In genomic region chr16:58345574-58346354, GRCh38 we compare ENCODE assay signal across 11 cellular contexts. TPM values are rescaled to one million over a fixed set of nuclear protein-coding genes. Genes with fewer than 3 reads are reported as not detected.
A peak's percentile ranks its signal among the peaks of the same experiment; 100 is the strongest.
DNase-seq lines count a peak whose midpoint lies in the region; ATAC-seq and TF ChIP-seq lines count a peak whose summit lies in the region.
"Had no signal": no experiment of that assay in that cellular context is flagged by ENCODE, and none has a peak within 500 bp of the region (broad histone marks: within the 10 kb centered on the region; RNA-seq: fewer than 3 reads in every experiment).

No MANE protein-coding gene starts in this region.

- no peaks in the 10 kb centered on the region for H3K36me3 Mint-ChIP-seq in neural crest cell (ENCODE audit: low read depth)
- H3K36me3 Mint-ChIP-seq: activated naive CD8-positive, alpha-beta T cell treated with anti-CD3 and anti-CD28 coated beads for 36 hours had no signal

- H3K4me1 Mint-ChIP-seq in neural crest cell = peaks cover 8% of the 10 kb centered on the region
- H3K4me1 Mint-ChIP-seq: activated naive CD8-positive, alpha-beta T cell treated with anti-CD3 and anti-CD28 coated beads for 36 hours had no signal

- TF ChIP-seq EP300 in stomach (IDR thresholded peaks at IDR 0.05) = no peak

- H3K36me3 ChIP-seq in stomach = no peaks in the 10 kb centered on the region

- intact Hi-C loops in stomach (cut with DNase I; ENCODE audit: low total_unique reads) = no loop called here

- H3K27me3 ChIP-seq in stomach = peaks cover 0 to 32% (median 0%) of the 10 kb centered on the region in 3 donors

- DNase-seq in ELR (ENCODE audit: low read depth) (peak; percentile 37), LoVo (ENCODE audit: low spot score) (peak; percentile 8), neural crest cell (ENCODE audit: low read depth, low spot score) (no peak), stomach (no peak), NCI-H1105 treated with DMSO at 0.1 percent for 48 hours (lab: John Stamatoyannopoulos, UW) (no peak)
- DNase-seq: activated CD4-positive, alpha-beta T cell treated with anti-CD3 and anti-CD28 coated beads, Interleukin-2, amount 50 U/mL, for 1 hour; activated naive CD8-positive, alpha-beta T cell treated with anti-CD3 and anti-CD28 coated beads for 36 hours; NCI-H146 had no signal

- no peak for ATAC-seq in HG03175 (IDR thresholded peaks at IDR 0.05; ENCODE audit: unreplicated experiment)

- no peak overlapping the region for H3K4me3 Mint-ChIP-seq in neural crest cell
- H3K4me3 Mint-ChIP-seq: activated naive CD8-positive, alpha-beta T cell treated with anti-CD3 and anti-CD28 coated beads for 36 hours had no signal

- peak; percentile 52 for TF ChIP-seq CTCF in VCaP (conservative IDR thresholded peaks at IDR 0.05)
- TF ChIP-seq CTCF in neural crest cell (conservative IDR thresholded peaks at IDR 0.05) = peak; percentile 51
- peak in 1 of 7 experiments; percentile 13 for TF ChIP-seq CTCF in stomach (IDR thresholded peaks at IDR 0.05)

- 58 to 72% (median 60%) methylated on average over 14 of the region's 14 CpGs for WGBS in stomach, 5 donors

- H3K27ac ChIP-seq in VCaP = no peak overlapping the region
- no peak overlapping the region for H3K27ac ChIP-seq in stomach
- H3K27ac ChIP-seq: parathyroid adenoma had no signal

- no peak overlapping the region for H3K27ac Mint-ChIP-seq in neural crest cell (ENCODE audit: unreplicated experiment)
- H3K27ac Mint-ChIP-seq: activated naive CD8-positive, alpha-beta T cell treated with anti-CD3 and anti-CD28 coated beads for 36 hours had no signal

- no peaks in the 10 kb centered on the region for H3K9me3 Mint-ChIP-seq in neural crest cell
- H3K9me3 Mint-ChIP-seq: activated naive CD8-positive, alpha-beta T cell treated with anti-CD3 and anti-CD28 coated beads for 36 hours had no signal

- H3K27me3 Mint-ChIP-seq in neural crest cell (ENCODE audit: low read depth) = peaks cover 34% of the 10 kb centered on the region

- no peak for TF ChIP-seq POLR2A in stomach (IDR thresholded peaks at IDR 0.05)

- no peak overlapping the region for H3K4me3 ChIP-seq in stomach

- no peaks in the 10 kb centered on the region for H3K4me1 ChIP-seq in stomach
- H3K4me1 ChIP-seq: parathyroid adenoma had no signal

- H3K9me3 ChIP-seq in stomach = no peaks in the 10 kb centered on the region

RNA-seq across cellular contexts. Expression of gene GINS3, which starts 46.5 kb away (rescaled TPM):
- total RNA-seq in neural crest cell (22.2 and 23.7 TPM in 2 replicates), stomach (1 to 10 TPM in 3 of 5 donors, under 1 TPM in 1, not detected in 1; 0.58 to 4.9 (median 3.7) TPM)
- 1 to 10 TPM; 4.5 to 4.7 (median 4.6) TPM for polyA plus RNA-seq in stomach

RNA-seq across cellular contexts. Expression of gene PRSS54, which starts 50.9 kb away (rescaled TPM):
- total RNA-seq in neural crest cell (not detected in 2 replicates), stomach (not detected)
- not detected for polyA plus RNA-seq in stomach
- total RNA-seq: activated naive CD8-positive, alpha-beta T cell treated with anti-CD3 and anti-CD28 coated beads for 36 hours had no signal

Comparison
In these comparisons a context has a peak if more than half of its experiments do, and no peak if none do; other contexts are left out.
1. DNase-seq: peak in ELR (single experiment) and LoVo (single experiment); none in neural crest cell (single experiment), stomach (single experiment) and NCI-H1105 treated with DMSO at 0.1 percent for 48 hours (single experiment).